ENCODE assay signal across 1 cellular context in genomic region chr5:172664018-172664417, GRCh38.
TF ChIP-seq lines count a peak whose summit lies in the region.

No MANE protein-coding gene starts in this region.

TF ChIP-seq in GM23338, 12 proteins besides CTCF, POLR2A, EP300 and RAD21 (continued from another document):
- TF ChIP-seq ZNF462 (CRISPR knock-in tag; IDR thresholded peaks at IDR 0.05) (no peak), ZNF114 (CRISPR knock-in tag; IDR thresholded peaks at IDR 0.05) (no peak), JUNB (IDR thresholded peaks at IDR 0.05; ENCODE audit: unreplicated experiment) (no peak)
